17 cellular contexts compared by ENCODE assay signal in genomic region chr6:41671376-41671775, GRCh38. TPM values are rescaled to one million over a fixed set of nuclear protein-coding genes. Genes with fewer than 3 reads are reported as not detected.
DNase-seq lines count a peak whose midpoint lies in the region; ATAC-seq, FAIRE-seq and TF ChIP-seq lines count a peak whose summit lies in the region.
"Had no signal": no experiment of that assay in that cellular context is flagged by ENCODE, and none has a peak within 500 bp of the region (broad histone marks: within the 10 kb centered on the region; RNA-seq: fewer than 3 reads in every experiment).

No MANE protein-coding gene starts in this region.

- FAIRE-seq in GM12892 (lab: Jason Lieb, UNC) = no peak
- FAIRE-seq: D721Med, H54 had no signal

- DNase-seq in NCI-H1105 treated with DMSO at 0.1 percent for 48 hours (lab: John Stamatoyannopoulos, UW) (peak; percentile 28), NCI-H1105 (lab: John Stamatoyannopoulos, UW) (no peak), CD14-positive monocyte (ENCODE audit: low spot score) (peak; percentile 5), NOMO-1 treated with DMSO at 0.1 percent for 48 hours (lab: John Stamatoyannopoulos, UW; ENCODE audit: unreplicated experiment) (peak; percentile 65), lower lobe of right lung (peak; percentile 13), GM12892 (ENCODE audit: insufficient read length) (no peak), NK-92 (lab: John Stamatoyannopoulos, UW; ENCODE audit: unreplicated experiment) (no peak)
- DNase-seq: AML-193; CD4-positive, alpha-beta memory T cell; DND-41; GDM1 had no signal

- no peak overlapping the region for H3K27ac ChIP-seq in lower lobe of right lung
- H3K27ac ChIP-seq: 22Rv1, HL-60 had no signal

- no peaks in the 10 kb centered on the region for H3K4me1 ChIP-seq in lower lobe of right lung

- no peak overlapping the region for H3K4me3 ChIP-seq in lower lobe of right lung

- TF ChIP-seq POLR2A in GM12892 (IDR thresholded peaks at IDR 0.05; ENCODE audit: low read depth, low read length) = no peak

- peaks cover 6% of the 10 kb centered on the region for H3K4me1 Mint-ChIP-seq in CD14-positive monocyte
- H3K4me1 Mint-ChIP-seq: CD4-positive, alpha-beta memory T cell had no signal

- H3K9me3 Mint-ChIP-seq in CD14-positive monocyte = peaks cover 0 to 5% (median 0%) of the 10 kb centered on the region in 7 donors

- no peaks in the 10 kb centered on the region for H3K36me3 ChIP-seq in lower lobe of right lung

- intact Hi-C loops in CD14-positive monocyte (cut with micrococcal nuclease) = no loop called here
- intact Hi-C loops in lower lobe of right lung (cut with DNase I) = no loop called here

- no peaks in the 10 kb centered on the region for H3K27me3 ChIP-seq in lower lobe of right lung (ENCODE audit: low read depth)

- peaks cover 5% of the 10 kb centered on the region for H3K9me3 ChIP-seq in lower lobe of right lung

- H3K27me3 Mint-ChIP-seq in CD14-positive monocyte (ENCODE audit: low read depth in 3 of 3) = peaks cover 3 to 6% (median 5%) of the 10 kb centered on the region in 3 donors

- H3K27ac Mint-ChIP-seq in CD14-positive monocyte = no peak overlapping the region
- H3K27ac Mint-ChIP-seq: CD4-positive, alpha-beta memory T cell had no signal

- H3K4me3 Mint-ChIP-seq in CD14-positive monocyte = no peak overlapping the region
- H3K4me3 Mint-ChIP-seq: CD4-positive, alpha-beta memory T cell had no signal

- ATAC-seq in lower lobe of right lung (no peak), GM18907 (IDR thresholded peaks at IDR 0.05; ENCODE audit: unreplicated experiment) (no peak)
- ATAC-seq: HCT116 had no signal

- H3K36me3 Mint-ChIP-seq in CD14-positive monocyte = no peaks in the 10 kb centered on the region
- H3K36me3 Mint-ChIP-seq: CD4-positive, alpha-beta memory T cell had no signal

- TF ChIP-seq CTCF in CD14-positive monocyte (IDR thresholded peaks at IDR 0.05) (no peak), lower lobe of right lung (IDR thresholded peaks at IDR 0.05) (no peak)

RNA-seq across cellular contexts. Expression of gene MDFI, which starts 33.1 kb away (rescaled TPM):
- polyA plus RNA-seq in CD14-positive monocyte = not detected
- total RNA-seq in lower lobe of right lung = 10.6 TPM
- polyA plus RNA-seq in GM12892 (2012; ENCODE audit: missing spikeins) = not detected
- total RNA-seq: CD4-positive, alpha-beta memory T cell had no signal
- polyA plus RNA-seq: CD4-positive, alpha-beta memory T cell had no signal

Comparison
In these comparisons a context has a peak if more than half of its experiments do, and no peak if none do; other contexts are left out.
1. DNase-seq: peak in NCI-H1105 treated with DMSO at 0.1 percent for 48 hours (single experiment), CD14-positive monocyte (single experiment), NOMO-1 treated with DMSO at 0.1 percent for 48 hours (single experiment) and lower lobe of right lung (single experiment); none in NCI-H1105 (single experiment), GM12892 (single experiment) and NK-92 (single experiment).